ENCODE assay signal across 1 cellular context in genomic region chr4:69760455-69760854, GRCh38.
TF ChIP-seq lines count a peak whose summit lies in the region.

SULT1B1 (minus strand) TSS chr4:69760620; CDS start chr4:69755217, 5,403 bp downstream.

TF ChIP-seq in SK-N-SH treated with all-trans-retinoic acid at 6 μM for 48 hours, 23 proteins besides CTCF, POLR2A, EP300 and RAD21 (continued from another document):
- TF ChIP-seq, protein P1, sequence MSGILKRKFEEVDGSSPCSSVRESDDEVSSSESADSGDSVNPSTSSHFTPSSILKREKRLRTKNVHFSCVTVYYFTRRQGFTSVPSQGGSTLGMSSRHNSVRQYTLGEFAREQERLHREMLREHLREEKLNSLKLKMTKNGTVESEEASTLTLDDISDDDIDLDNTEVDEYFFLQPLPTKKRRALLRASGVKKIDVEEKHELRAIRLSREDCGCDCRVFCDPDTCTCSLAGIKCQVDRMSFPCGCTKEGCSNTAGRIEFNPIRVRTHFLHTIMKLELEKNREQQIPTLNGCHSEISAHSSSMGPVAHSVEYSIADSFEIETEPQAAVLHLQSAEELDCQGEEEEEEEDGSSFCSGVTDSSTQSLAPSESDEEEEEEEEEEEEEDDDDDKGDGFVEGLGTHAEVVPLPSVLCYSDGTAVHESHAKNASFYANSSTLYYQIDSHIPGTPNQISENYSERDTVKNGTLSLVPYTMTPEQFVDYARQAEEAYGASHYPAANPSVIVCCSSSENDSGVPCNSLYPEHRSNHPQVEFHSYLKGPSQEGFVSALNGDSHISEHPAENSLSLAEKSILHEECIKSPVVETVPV (CRISPR knock-in tag; IDR thresholded peaks at IDR 0.05) = no peak
